12 cellular contexts compared by ENCODE assay signal in the genomic region with DNA sequence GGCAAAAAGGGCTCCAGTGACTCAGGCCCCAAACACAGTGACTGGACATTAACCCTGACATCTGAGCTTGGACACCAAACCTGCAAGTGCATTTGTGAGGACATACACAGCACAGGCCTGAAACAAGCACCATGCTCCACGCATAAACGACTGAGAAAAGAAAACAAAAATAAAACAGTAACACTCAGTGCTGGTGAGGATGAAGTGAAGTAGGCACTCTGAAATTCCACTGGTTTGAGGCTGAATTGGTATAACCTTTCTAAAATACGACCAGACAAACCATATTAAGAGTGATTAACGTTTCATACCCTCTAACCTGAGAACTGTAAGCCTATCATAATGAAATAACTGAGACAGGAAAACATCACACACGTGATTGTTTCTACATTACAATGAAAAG. TPM values are rescaled to one million over a fixed set of nuclear protein-coding genes. Genes with fewer than 3 reads are reported as not detected.
DNase-seq lines count a peak whose midpoint lies in the region; ATAC-seq and TF ChIP-seq lines count a peak whose summit lies in the region.
"Had no signal": no experiment of that assay in that cellular context is flagged by ENCODE, and none has a peak within 500 bp of the region (broad histone marks: within the 10 kb centered on the region; RNA-seq: fewer than 3 reads in every experiment).

No MANE protein-coding gene starts in this region.

- TF ChIP-seq CTCF in BE2C (IDR thresholded peaks at IDR 0.05; ENCODE audit: low read depth, low read length) (no peak), breast epithelium (IDR thresholded peaks at IDR 0.05) (no peak)

- peaks cover 72% of the 10 kb centered on the region for H3K36me3 Mint-ChIP-seq in stimulated activated naive CD8-positive, alpha-beta T cell treated with anti-CD3 and anti-CD28 coated beads, Interleukin-15, Interleukin-2, amounts not matched to agents 100 ng/mL and 50 ng/mL, for 24 hours (ENCODE audit: low read depth)
- peaks cover 82% of the 10 kb centered on the region for H3K36me3 Mint-ChIP-seq in activated T-helper 2 cell treated with anti-CD3 and anti-CD28 coated beads, Interferon-gamma antibody, Interleukin-2, Interleukin-4, amounts not matched to agents 10 μg/mL and 5 μg/mL and 100 μg/mL, durations not matched to agents 14 hours and 24 hours and 36 hours (ENCODE audit: low read depth)
- H3K36me3 Mint-ChIP-seq in naive thymus-derived CD4-positive, alpha-beta T cell, result peaks cover 4 to 37% (median 16%) of the 10 kb centered on the region in 5 donors

- peak overlapping the region; percentile 86 for H3K27ac Mint-ChIP-seq in stimulated activated naive CD8-positive, alpha-beta T cell treated with anti-CD3 and anti-CD28 coated beads, Interleukin-15, Interleukin-2, amounts not matched to agents 100 ng/mL and 50 ng/mL, for 24 hours
- H3K27ac Mint-ChIP-seq in activated T-helper 2 cell treated with anti-CD3 and anti-CD28 coated beads, Interferon-gamma antibody, Interleukin-2, Interleukin-4, amounts not matched to agents 10 μg/mL and 5 μg/mL and 100 μg/mL, durations not matched to agents 14 hours and 24 hours and 36 hours, result peak overlapping the region; percentile 98
- H3K27ac Mint-ChIP-seq in naive thymus-derived CD4-positive, alpha-beta T cell, result peak overlapping the region; percentile 92 to 100 (median 98)

- H3K4me3 Mint-ChIP-seq in stimulated activated naive CD8-positive, alpha-beta T cell treated with anti-CD3 and anti-CD28 coated beads, Interleukin-15, Interleukin-2, amounts not matched to agents 100 ng/mL and 50 ng/mL, for 24 hours, result peak overlapping the region; percentile 34
- H3K4me3 Mint-ChIP-seq in activated T-helper 2 cell treated with anti-CD3 and anti-CD28 coated beads, Interferon-gamma antibody, Interleukin-2, Interleukin-4, amounts not matched to agents 10 μg/mL and 5 μg/mL and 100 μg/mL, durations not matched to agents 14 hours and 24 hours and 36 hours (ENCODE audit: low read depth), result no peak overlapping the region
- peak overlapping the region; percentile 76 to 97 (median 82) for H3K4me3 Mint-ChIP-seq in naive thymus-derived CD4-positive, alpha-beta T cell

- H3K36me3 ChIP-seq in naive thymus-derived CD4-positive, alpha-beta T cell (ENCODE audit: control insufficient read depth in 2 of 3, insufficient read depth in 3 of 3, low read length in 3 of 3), result peaks cover under 1 to 33% (median 5%) of the 10 kb centered on the region in 3 experiments
- H3K36me3 ChIP-seq in BE2C (peaks cover 49% of the 10 kb centered on the region), breast epithelium (no peaks in the 10 kb centered on the region)

- intact Hi-C loops in activated T-helper 2 cell treated with anti-CD3 and anti-CD28 coated beads, Interferon-gamma antibody, Interleukin-2, Interleukin-4, amounts not matched to agents 10 μg/mL and 5 μg/mL and 100 μg/mL, durations not matched to agents 14 hours and 24 hours and 36 hours (cut with micrococcal nuclease), result loop anchor here (1.0 to 10.0 kb wide), 3 partner anchors 22 to 482 kb away; a partner anchor contains a TSS
- intact Hi-C loops in naive thymus-derived CD4-positive, alpha-beta T cell (cut with micrococcal nuclease), result loop anchor here (1.0 kb wide), 6 partner anchors 18 to 94 kb away; a partner anchor contains a TSS
- intact Hi-C loops in breast epithelium (cut with DNase I; ENCODE audit: low total_unique reads), result no loop called here

- ATAC-seq in stimulated activated naive CD8-positive, alpha-beta T cell treated with anti-CD3 and anti-CD28 coated beads, Interleukin-15, Interleukin-2, amounts not matched to agents 100 U/mL and 50 U/mL, for 24 hours, result no peak
- ATAC-seq in naive thymus-derived CD4-positive, alpha-beta T cell, result no peak
- no peak for ATAC-seq in HG02870 (IDR thresholded peaks at IDR 0.05; ENCODE audit: unreplicated experiment)

- CTCF ChIA-PET in naive thymus-derived CD4-positive, alpha-beta T cell (lab: Charles Lee), result interaction anchor here (1.0 to 2.0 kb wide), 2 partner anchors 18 to 39 kb away, joined by 4 read pairs; no protein-coding TSS in a partner anchor

- POLR2A ChIA-PET in naive thymus-derived CD4-positive, alpha-beta T cell (lab: Charles Lee), result interaction anchor here (0.6 to 2.5 kb wide), 13 partner anchors 10 to 567 kb away, joined by 3 to 12 read pairs (median 4); a partner anchor contains a TSS

- no peak for TF ChIP-seq POLR2A in breast epithelium (IDR thresholded peaks at IDR 0.05)

- peak overlapping the region; percentile 81 for H3K27ac ChIP-seq in naive thymus-derived CD4-positive, alpha-beta T cell (ENCODE audit: low read depth, low read length)
- peak overlapping the region in 1 of 2 donors; percentile 57 for H3K27ac ChIP-seq in breast epithelium
- H3K27ac ChIP-seq: thyroid gland had no signal

- no peaks in the 10 kb centered on the region for H3K27me3 Mint-ChIP-seq in stimulated activated naive CD8-positive, alpha-beta T cell treated with anti-CD3 and anti-CD28 coated beads, Interleukin-15, Interleukin-2, amounts not matched to agents 100 ng/mL and 50 ng/mL, for 24 hours
- H3K27me3 Mint-ChIP-seq in activated T-helper 2 cell treated with anti-CD3 and anti-CD28 coated beads, Interferon-gamma antibody, Interleukin-2, Interleukin-4, amounts not matched to agents 10 μg/mL and 5 μg/mL and 100 μg/mL, durations not matched to agents 14 hours and 24 hours and 36 hours (ENCODE audit: low read depth), result no peaks in the 10 kb centered on the region
- H3K27me3 Mint-ChIP-seq in naive thymus-derived CD4-positive, alpha-beta T cell, result no peaks in the 10 kb centered on the region

- peaks cover 27 to 28% of the 10 kb centered on the region in 2 donors for H3K4me1 ChIP-seq in naive thymus-derived CD4-positive, alpha-beta T cell (ENCODE audit: control insufficient read depth in 2 of 2, insufficient read depth in 2 of 2, low read length in 2 of 2)
- H3K4me1 ChIP-seq in BE2C (no peaks in the 10 kb centered on the region), breast epithelium (peaks cover 0 to 8% of the 10 kb centered on the region in 2 donors)

- peaks cover 35% of the 10 kb centered on the region for H3K4me1 Mint-ChIP-seq in stimulated activated naive CD8-positive, alpha-beta T cell treated with anti-CD3 and anti-CD28 coated beads, Interleukin-15, Interleukin-2, amounts not matched to agents 100 ng/mL and 50 ng/mL, for 24 hours (ENCODE audit: low read depth)
- H3K4me1 Mint-ChIP-seq in activated T-helper 2 cell treated with anti-CD3 and anti-CD28 coated beads, Interferon-gamma antibody, Interleukin-2, Interleukin-4, amounts not matched to agents 10 μg/mL and 5 μg/mL and 100 μg/mL, durations not matched to agents 14 hours and 24 hours and 36 hours (ENCODE audit: low read depth), result peaks cover 39% of the 10 kb centered on the region
- peaks cover 14 to 67% (median 35%) of the 10 kb centered on the region in 7 donors for H3K4me1 Mint-ChIP-seq in naive thymus-derived CD4-positive, alpha-beta T cell

- H3K27me3 ChIP-seq in naive thymus-derived CD4-positive, alpha-beta T cell (ENCODE audit: control insufficient read depth in 2 of 2, insufficient read depth in 2 of 2, low read length in 2 of 2), result no peaks in the 10 kb centered on the region
- H3K27me3 ChIP-seq in BE2C, result no peaks in the 10 kb centered on the region
- no peaks in the 10 kb centered on the region for H3K27me3 ChIP-seq in breast epithelium
- H3K27me3 ChIP-seq: thyroid gland had no signal

- peak overlapping the region; percentile 17 for H3K4me3 ChIP-seq in naive thymus-derived CD4-positive, alpha-beta T cell (ENCODE audit: low read length)
- no peak overlapping the region for H3K4me3 ChIP-seq in BE2C (ENCODE audit: low read depth, low read length)
- H3K4me3 ChIP-seq in breast epithelium, result no peak overlapping the region
- H3K4me3 ChIP-seq: thyroid gland had no signal

- H3K9me3 Mint-ChIP-seq in stimulated activated naive CD8-positive, alpha-beta T cell treated with anti-CD3 and anti-CD28 coated beads, Interleukin-15, Interleukin-2, amounts not matched to agents 100 ng/mL and 50 ng/mL, for 24 hours, result no peaks in the 10 kb centered on the region
- H3K9me3 Mint-ChIP-seq in activated T-helper 2 cell treated with anti-CD3 and anti-CD28 coated beads, Interferon-gamma antibody, Interleukin-2, Interleukin-4, amounts not matched to agents 10 μg/mL and 5 μg/mL and 100 μg/mL, durations not matched to agents 14 hours and 24 hours and 36 hours, result peaks cover 8% of the 10 kb centered on the region
- H3K9me3 Mint-ChIP-seq in naive thymus-derived CD4-positive, alpha-beta T cell, result peaks cover 0 to 5% (median 0%) of the 10 kb centered on the region in 11 donors

- no peaks in the 10 kb centered on the region for H3K9me3 ChIP-seq in naive thymus-derived CD4-positive, alpha-beta T cell (ENCODE audit: control insufficient read depth in 2 of 3, low read length in 3 of 3)
- H3K9me3 ChIP-seq in BE2C, result no peaks in the 10 kb centered on the region
- H3K9me3 ChIP-seq in breast epithelium, result no peaks in the 10 kb centered on the region
- H3K9me3 ChIP-seq: thyroid gland had no signal

- DNase-seq in stimulated activated naive CD8-positive, alpha-beta T cell treated with anti-CD3 and anti-CD28 coated beads, Interleukin-15, Interleukin-2, amounts not matched to agents 100 U/mL and 50 U/mL, for 24 hours, result no peak
- DNase-seq in activated T-helper 2 cell treated with anti-CD3 and anti-CD28 coated beads, Interferon-gamma antibody, Interleukin-2, Interleukin-4, amounts not matched to agents 10 μg/mL and 5 μg/mL and 100 μg/mL, durations not matched to agents 14 hours and 24 hours and 36 hours (ENCODE audit: low spot score), result no peak
- no peak for DNase-seq in naive thymus-derived CD4-positive, alpha-beta T cell
- DNase-seq in BE2C (no peak), T1000 (lab: John Stamatoyannopoulos, UW) (no peak), breast epithelium (ENCODE audit: low spot score in 2 of 2) (no peak)
- DNase-seq: activated gamma-delta T cell, NCI-H2171 treated with DMSO at 0.1 percent for 48 hours, RPMI8226 had no signal

RNA-seq across cellular contexts. Expression of a gene that starts 5.5 kb away (rescaled TPM):
- total RNA-seq in activated T-helper 2 cell treated with anti-CD3 and anti-CD28 coated beads, Interferon-gamma antibody, Interleukin-2, Interleukin-4, amounts not matched to agents 10 μg/mL and 5 μg/mL and 100 μg/mL, durations not matched to agents 14 hours and 24 hours and 36 hours, result 55.3 and 56.0 TPM in 2 replicates
- total RNA-seq in naive thymus-derived CD4-positive, alpha-beta T cell, result 10 to 100 TPM; 33.0 to 67.3 (median 58.7) TPM
- polyA plus RNA-seq in naive thymus-derived CD4-positive, alpha-beta T cell, result 10 to 100 TPM; 13.3 to 25.0 TPM
- 103 TPM for polyA plus RNA-seq in BE2C (2012; ENCODE audit: insufficient read depth, insufficient read length, low read depth)
- total RNA-seq in breast epithelium, result 10 to 100 TPM; 33.0 to 44.9 (median 39.2) TPM

RNA-seq across cellular contexts. Expression of a gene that starts 24.5 kb away (rescaled TPM):
- 79.1 and 82.3 TPM in 2 replicates for total RNA-seq in activated T-helper 2 cell treated with anti-CD3 and anti-CD28 coated beads, Interferon-gamma antibody, Interleukin-2, Interleukin-4, amounts not matched to agents 10 μg/mL and 5 μg/mL and 100 μg/mL, durations not matched to agents 14 hours and 24 hours and 36 hours
- total RNA-seq in naive thymus-derived CD4-positive, alpha-beta T cell, result 10 to 100 TPM; 53.8 to 80.7 (median 62.7) TPM
- 10 to 100 TPM; 10.4 to 24.3 TPM for polyA plus RNA-seq in naive thymus-derived CD4-positive, alpha-beta T cell
- 178 TPM for polyA plus RNA-seq in BE2C (2012; ENCODE audit: insufficient read depth, insufficient read length, low read depth)
- total RNA-seq in breast epithelium, result 1 to 10 TPM; 6.7 to 9.2 (median 8.0) TPM
